9 cellular contexts compared by ENCODE assay signal in genomic region chr5:87899109-87900100, GRCh38.
DNase-seq lines count a peak whose midpoint lies in the region; ATAC-seq and TF ChIP-seq lines count a peak whose summit lies in the region.
"Had no signal": no experiment of that assay in that cellular context is flagged by ENCODE, and none has a peak within 500 bp of the region (broad histone marks: within the 10 kb centered on the region; RNA-seq: fewer than 3 reads in every experiment).

No MANE protein-coding gene starts in this region.

- in situ Hi-C loops in mammary epithelial cell (cut with MboI; ENCODE audit: low sequenced_read_pairs in 2 of 2), result no loop called here

- H3K4me2 ChIP-seq in mammary epithelial cell (ENCODE audit: insufficient read depth, low read depth, low read length) (no peak overlapping the region), osteoblast (ENCODE audit: insufficient read depth, low read length) (no peak overlapping the region)

- no peaks in the 10 kb centered on the region for H3K9me3 ChIP-seq in body of pancreas
- no peaks in the 10 kb centered on the region for H3K9me3 ChIP-seq in mammary epithelial cell (replicated peaks; ENCODE audit: insufficient read depth, low read length)
- H3K9me3 ChIP-seq in osteoblast (ENCODE audit: low read depth, low read length), result no peaks in the 10 kb centered on the region

- DNase-seq in EL (peak; percentile 1), body of pancreas (peak in 2 of 4 donors; percentile 7 to 27), memory B cell (ENCODE audit: low spot score in 2 of 2) (no peak), mammary epithelial cell (no peak), NCI-H1930 (lab: John Stamatoyannopoulos, UW) (no peak), osteoblast (ENCODE audit: insufficient read length, low spot score, missing footprints) (no peak)
- no peak for DNase-seq in activated CD4-positive, alpha-beta T cell treated with anti-CD3 and anti-CD28 coated beads for 48 hours

- peaks cover 1% of the 10 kb centered on the region for H3K9me3 Mint-ChIP-seq in memory B cell

- no peaks in the 10 kb centered on the region for H3K36me3 ChIP-seq in body of pancreas (replicated peaks in 1 of 2; ENCODE audit: insufficient read depth in 1 of 2, low read depth in 2 of 2)
- H3K36me3 ChIP-seq in mammary epithelial cell (ENCODE audit: insufficient read depth, low read length), result no peaks in the 10 kb centered on the region
- no peaks in the 10 kb centered on the region for H3K36me3 ChIP-seq in osteoblast (ENCODE audit: insufficient read depth, low read length)

- no peaks in the 10 kb centered on the region for H3K4me1 ChIP-seq in body of pancreas
- H3K4me1 ChIP-seq in mammary epithelial cell (ENCODE audit: insufficient read depth, low read length), result no peaks in the 10 kb centered on the region
- no peaks in the 10 kb centered on the region for H3K4me1 ChIP-seq in osteoblast (ENCODE audit: insufficient read depth, low read length)

- H2AFZ ChIP-seq in mammary epithelial cell (ENCODE audit: low read depth, low read length), result no peak overlapping the region
- no peak overlapping the region for H2AFZ ChIP-seq in osteoblast (ENCODE audit: low read length)

- H3K27me3 ChIP-seq in body of pancreas (no peaks in the 10 kb centered on the region), mammary epithelial cell (ENCODE audit: insufficient read depth, low read length) (peaks cover 4% of the 10 kb centered on the region), osteoblast (ENCODE audit: insufficient read depth, low read length) (no peaks in the 10 kb centered on the region)

- intact Hi-C loops in body of pancreas (cut with DNase I), result no loop called here
- intact Hi-C loops in mammary epithelial cell (cut with micrococcal nuclease), result no loop called here

- 22 to 30% methylated on average over 7 of the region's 7 CpGs for WGBS in body of pancreas, 2 donors
- WGBS in mammary epithelial cell (ENCODE audit: low coverage, missing lambda C conversion rate), result 40% methylated on average over 7 of the region's 7 CpGs

- ATAC-seq in HG02981 (IDR thresholded peaks at IDR 0.05; ENCODE audit: unreplicated experiment) (peak; percentile 63), body of pancreas (peak; percentile 60), memory B cell (ENCODE audit: low read depth) (peak; percentile 22)

- TF ChIP-seq POLR2A in body of pancreas (IDR thresholded peaks at IDR 0.05), result no peak

- H3K36me3 Mint-ChIP-seq in memory B cell, result no peaks in the 10 kb centered on the region

- BruUV-seq in mammary epithelial cell (replicated peaks; lab: Mats Ljungman, UMichigan), result no TSS peak

- H3K4me3 Mint-ChIP-seq in memory B cell, result no peak overlapping the region
- H3K4me3 Mint-ChIP-seq: stimulated activated naive CD8-positive, alpha-beta T cell treated with anti-CD3 and anti-CD28 coated beads, Interleukin-15, Interleukin-2, amounts not matched to agents 100 ng/mL and 50 ng/mL, for 24 hours had no signal

- H4K20me1 ChIP-seq in mammary epithelial cell (ENCODE audit: insufficient read depth, low read length) (no peaks in the 10 kb centered on the region), osteoblast (ENCODE audit: insufficient read depth, low read length) (no peaks in the 10 kb centered on the region)

- CTCF ChIA-PET in mammary epithelial cell (lab: Charles Lee; ENCODE audit: low non-redundant PET), result no interaction called here

- H3K4me1 Mint-ChIP-seq in memory B cell, result no peaks in the 10 kb centered on the region

- dilution Hi-C loops in mammary epithelial cell (cut with HindIII; ENCODE audit: low sequenced_read_pairs), result no loop called here

- H3K79me2 ChIP-seq in mammary epithelial cell (ENCODE audit: insufficient read depth, low read length) (no peaks in the 10 kb centered on the region), osteoblast (ENCODE audit: insufficient read depth, low read length) (no peaks in the 10 kb centered on the region)

- no peak overlapping the region for H3K9ac ChIP-seq in mammary epithelial cell (ENCODE audit: insufficient read depth, low read length)

- no peak overlapping the region for H3K27ac Mint-ChIP-seq in memory B cell
- H3K27ac Mint-ChIP-seq: stimulated activated naive CD8-positive, alpha-beta T cell treated with anti-CD3 and anti-CD28 coated beads, Interleukin-15, Interleukin-2, amounts not matched to agents 100 ng/mL and 50 ng/mL, for 24 hours had no signal

- H3K27ac ChIP-seq in body of pancreas, result no peak overlapping the region
- no peak overlapping the region for H3K27ac ChIP-seq in mammary epithelial cell (ENCODE audit: insufficient read depth, low read depth, low read length)
- H3K27ac ChIP-seq in osteoblast (ENCODE audit: low read depth, low read length), result no peak overlapping the region

- TF ChIP-seq CTCF in body of pancreas (IDR thresholded peaks at IDR 0.05), result no peak
- no peak for TF ChIP-seq CTCF in mammary epithelial cell (conservative IDR thresholded peaks at IDR 0.05 in 1 of 2, IDR thresholded peaks at IDR 0.05 in 1 of 2; ENCODE audit: extremely low read depth in 1 of 2, insufficient read depth in 1 of 2, low read depth in 1 of 2, low read length in 2 of 2)
- TF ChIP-seq CTCF in osteoblast (IDR thresholded peaks at IDR 0.05; ENCODE audit: extremely low read depth, low read depth, low read length), result no peak

- no peaks in the 10 kb centered on the region for H3K27me3 Mint-ChIP-seq in memory B cell

- H3K4me3 ChIP-seq in body of pancreas (no peak overlapping the region), mammary epithelial cell (replicated peaks in 1 of 3; ENCODE audit: insufficient read depth in 1 of 3, low read depth in 2 of 3, low read length in 3 of 3) (no peak overlapping the region), osteoblast (ENCODE audit: insufficient read depth, low read length) (no peak overlapping the region)
